ENCODE assay signal across 4 cellular contexts in the genomic region with DNA sequence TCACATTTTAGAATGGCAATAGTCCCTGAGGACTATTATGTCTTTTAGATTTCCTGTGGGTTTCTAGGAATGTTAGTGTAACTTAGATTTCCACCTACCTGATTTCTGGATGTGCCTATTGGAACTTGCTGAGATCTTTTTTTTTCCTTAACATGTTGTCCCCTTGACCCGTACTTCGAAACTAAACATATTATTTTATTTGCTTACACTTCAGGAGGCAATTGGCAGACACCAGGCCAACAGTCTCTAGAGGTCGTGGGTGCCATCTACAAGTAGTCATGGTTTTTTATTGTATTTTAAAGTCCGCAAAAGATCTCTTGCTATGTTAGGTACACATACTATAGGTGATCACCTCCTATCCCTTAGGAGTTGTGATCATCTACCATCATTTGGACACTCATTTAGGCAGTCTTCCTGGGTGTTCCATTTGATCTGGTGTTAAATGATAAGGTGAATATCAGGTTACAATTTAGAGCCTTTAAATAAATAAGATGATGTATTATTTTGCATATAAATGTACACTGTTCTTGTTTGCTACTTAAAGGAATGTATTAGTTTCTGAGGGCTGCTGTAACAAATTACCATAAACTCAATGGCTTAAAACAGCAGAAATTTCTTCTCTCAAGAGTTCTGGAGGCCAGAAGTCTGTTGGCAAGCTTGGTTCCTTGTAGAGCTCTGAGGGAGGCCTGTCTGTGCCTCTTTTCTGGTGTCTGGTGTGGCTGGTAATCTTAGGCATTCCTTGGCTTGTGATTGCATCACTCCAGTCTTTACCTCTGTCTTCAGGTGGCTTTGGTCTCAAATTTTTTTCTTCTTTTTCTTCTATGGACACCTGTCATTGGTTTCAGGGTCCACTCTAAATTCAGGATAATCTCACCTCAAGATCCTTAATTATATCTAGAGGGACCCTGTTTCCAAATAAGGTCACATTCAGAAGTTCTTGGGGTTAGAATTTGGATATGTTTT.
TF ChIP-seq lines count a peak whose summit lies in the region.

No MANE protein-coding gene starts in this region.

TF ChIP-seq in IMR-90, 13 proteins besides CTCF, POLR2A, EP300 and RAD21:
- TF ChIP-seq CEBPB (IDR thresholded peaks at IDR 0.05; ENCODE audit: low read depth, low read length) (peak; percentile 46; the same call in 1 of the 2 replicates), FOS (IDR thresholded peaks at IDR 0.05; ENCODE audit: low read depth, low read length) (no peak)
TF ChIP-seq in IMR-90: peak in this region for 1.

TF ChIP-seq in H1, 55 proteins besides CTCF, POLR2A, EP300 and RAD21:
- TF ChIP-seq SIRT6 (IDR thresholded peaks at IDR 0.05; ENCODE audit: low read length) (no peak), CEBPB (IDR thresholded peaks at IDR 0.05; ENCODE audit: low read depth, low read length) (peak; percentile 84)
TF ChIP-seq in H1: peak in this region for 1.

TF ChIP-seq in SK-N-SH, 30 proteins besides CTCF, POLR2A, EP300 and RAD21:
- TF ChIP-seq GATA2 (CRISPR knock-in tag; IDR thresholded peaks at IDR 0.05) = no peak
- TF ChIP-seq, protein P1, sequence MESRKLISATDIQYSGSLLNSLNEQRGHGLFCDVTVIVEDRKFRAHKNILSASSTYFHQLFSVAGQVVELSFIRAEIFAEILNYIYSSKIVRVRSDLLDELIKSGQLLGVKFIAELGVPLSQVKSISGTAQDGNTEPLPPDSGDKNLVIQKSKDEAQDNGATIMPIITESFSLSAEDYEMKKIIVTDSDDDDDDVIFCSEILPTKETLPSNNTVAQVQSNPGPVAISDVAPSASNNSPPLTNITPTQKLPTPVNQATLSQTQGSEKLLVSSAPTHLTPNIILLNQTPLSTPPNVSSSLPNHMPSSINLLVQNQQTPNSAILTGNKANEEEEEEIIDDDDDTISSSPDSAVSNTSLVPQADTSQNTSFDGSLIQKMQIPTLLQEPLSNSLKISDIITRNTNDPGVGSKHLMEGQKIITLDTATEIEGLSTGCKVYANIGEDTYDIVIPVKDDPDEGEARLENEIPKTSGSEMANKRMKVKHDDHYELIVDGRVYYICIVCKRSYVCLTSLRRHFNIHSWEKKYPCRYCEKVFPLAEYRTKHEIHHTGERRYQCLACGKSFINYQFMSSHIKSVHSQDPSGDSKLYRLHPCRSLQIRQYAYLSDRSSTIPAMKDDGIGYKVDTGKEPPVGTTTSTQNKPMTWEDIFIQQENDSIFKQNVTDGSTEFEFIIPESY (IDR thresholded peaks at IDR 0.05; ENCODE audit: borderline replicate concordance, low read depth) = no peak
- TF ChIP-seq TCF12 (IDR thresholded peaks at IDR 0.05) = no peak
- no peak for TF ChIP-seq RFX5 (IDR thresholded peaks at IDR 0.05; ENCODE audit: low read length)

TF ChIP-seq in SK-N-SH treated with all-trans-retinoic acid at 6 μM for 48 hours, 23 proteins besides CTCF, POLR2A, EP300 and RAD21:
- TF ChIP-seq ZNF8 (CRISPR knock-in tag; IDR thresholded peaks at IDR 0.05) (no peak), PPARA (CRISPR knock-in tag; IDR thresholded peaks at IDR 0.05; ENCODE audit: borderline replicate concordance) (no peak), ZFP3 (CRISPR knock-in tag; IDR thresholded peaks at IDR 0.05) (no peak)
- TF ChIP-seq, protein P2, sequence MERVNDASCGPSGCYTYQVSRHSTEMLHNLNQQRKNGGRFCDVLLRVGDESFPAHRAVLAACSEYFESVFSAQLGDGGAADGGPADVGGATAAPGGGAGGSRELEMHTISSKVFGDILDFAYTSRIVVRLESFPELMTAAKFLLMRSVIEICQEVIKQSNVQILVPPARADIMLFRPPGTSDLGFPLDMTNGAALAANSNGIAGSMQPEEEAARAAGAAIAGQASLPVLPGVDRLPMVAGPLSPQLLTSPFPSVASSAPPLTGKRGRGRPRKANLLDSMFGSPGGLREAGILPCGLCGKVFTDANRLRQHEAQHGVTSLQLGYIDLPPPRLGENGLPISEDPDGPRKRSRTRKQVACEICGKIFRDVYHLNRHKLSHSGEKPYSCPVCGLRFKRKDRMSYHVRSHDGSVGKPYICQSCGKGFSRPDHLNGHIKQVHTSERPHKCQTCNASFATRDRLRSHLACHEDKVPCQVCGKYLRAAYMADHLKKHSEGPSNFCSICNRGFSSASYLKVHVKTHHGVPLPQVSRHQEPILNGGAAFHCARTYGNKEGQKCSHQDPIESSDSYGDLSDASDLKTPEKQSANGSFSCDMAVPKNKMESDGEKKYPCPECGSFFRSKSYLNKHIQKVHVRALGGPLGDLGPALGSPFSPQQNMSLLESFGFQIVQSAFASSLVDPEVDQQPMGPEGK (CRISPR knock-in tag; IDR thresholded peaks at IDR 0.05; ENCODE audit: borderline replicate concordance) = no peak
